ENCODE assay signal across 16 cellular contexts in the genomic region with DNA sequence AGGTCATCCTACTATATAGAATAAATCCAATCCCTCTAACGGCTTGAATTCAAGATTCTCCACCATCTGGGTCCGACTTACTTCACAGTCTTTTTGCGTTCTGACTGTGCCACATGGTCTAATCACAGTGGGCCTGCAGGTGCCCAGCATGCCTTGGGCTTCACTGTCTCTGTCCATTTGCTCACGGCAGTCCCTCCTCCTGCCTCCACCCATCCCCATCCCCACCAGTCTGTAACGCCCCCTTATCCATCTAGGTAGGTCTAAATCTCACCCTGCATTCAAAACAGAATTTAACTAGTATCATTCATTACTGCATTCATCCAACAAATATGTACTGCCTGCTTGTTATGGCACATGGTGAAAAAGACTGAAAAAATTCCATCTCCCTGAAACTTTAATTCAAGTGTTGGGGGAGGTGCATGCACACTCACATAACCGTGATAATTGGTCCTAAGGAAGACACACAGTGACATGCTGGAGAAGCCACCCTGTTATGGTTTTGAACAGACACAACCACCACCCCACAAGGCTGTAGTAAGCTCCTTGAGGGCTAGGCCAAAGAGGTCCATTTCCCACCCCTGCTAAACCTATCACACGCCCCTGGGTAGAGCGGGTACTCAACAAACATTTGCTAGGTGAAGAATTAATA. TPM values are rescaled to one million over a fixed set of nuclear protein-coding genes. Genes with fewer than 3 reads are reported as not detected.
DNase-seq lines count a peak whose midpoint lies in the region; ATAC-seq, FAIRE-seq and TF ChIP-seq lines count a peak whose summit lies in the region.
"Had no signal": no experiment of that assay in that cellular context is flagged by ENCODE, and none has a peak within 500 bp of the region (broad histone marks: within the 10 kb centered on the region; RNA-seq: fewer than 3 reads in every experiment).

No MANE protein-coding gene starts in this region.

- no peaks in the 10 kb centered on the region for H3K9me3 Mint-ChIP-seq in astrocyte (ENCODE audit: unreplicated experiment)
- H3K9me3 Mint-ChIP-seq in activated T-cell treated with anti-CD3 and anti-CD28 coated beads, Interleukin-2, amount 50 U/mL, for 24 hours: no peaks in the 10 kb centered on the region
- H3K9me3 Mint-ChIP-seq in endodermal cell: no peaks in the 10 kb centered on the region
- H3K9me3 Mint-ChIP-seq: activated naive CD4-positive, alpha-beta T cell treated with anti-CD3 and anti-CD28 coated beads for 36 hours; stimulated activated effector memory CD8-positive, alpha-beta T cell treated with anti-CD3 and anti-CD28 coated beads, Interleukin-12 subunit alpha, Interleukin-12 subunit beta, amount 100 ng/mL, for 72 hours had no signal

- no peak overlapping the region for H3K4me2 ChIP-seq in astrocyte (ENCODE audit: low read length)

- H3K36me3 Mint-ChIP-seq in astrocyte (ENCODE audit: low read depth, unreplicated experiment): peaks cover 4% of the 10 kb centered on the region
- H3K36me3 Mint-ChIP-seq in activated T-cell treated with anti-CD3 and anti-CD28 coated beads, Interleukin-2, amount 50 U/mL, for 24 hours (ENCODE audit: low read depth): no peaks in the 10 kb centered on the region
- H3K36me3 Mint-ChIP-seq in endodermal cell (ENCODE audit: low read depth): no peaks in the 10 kb centered on the region
- H3K36me3 Mint-ChIP-seq: stimulated activated effector memory CD8-positive, alpha-beta T cell treated with anti-CD3 and anti-CD28 coated beads, Interleukin-12 subunit alpha, Interleukin-12 subunit beta, amount 100 ng/mL, for 72 hours had no signal

- DNase-seq in astrocyte (ENCODE audit: low read depth) (peak; percentile 44), upper lobe of right lung (no peak), endodermal cell (no peak), KBM-7 (no peak)
- DNase-seq in activated T-cell treated with anti-CD3 and anti-CD28 coated beads, Interleukin-2, amount 50 U/mL, for 24 hours: no peak
- DNase-seq: activated naive CD4-positive, alpha-beta T cell treated with anti-CD3 and anti-CD28 coated beads for 36 hours; AML-193; anterior cingulate cortex; NCI-H1436 treated with DMSO at 0.1 percent for 48 hours had no signal

- H3K27me3 Mint-ChIP-seq in astrocyte (ENCODE audit: low read depth, unreplicated experiment): peaks cover 7% of the 10 kb centered on the region
- H3K27me3 Mint-ChIP-seq in activated T-cell treated with anti-CD3 and anti-CD28 coated beads, Interleukin-2, amount 50 U/mL, for 24 hours: no peaks in the 10 kb centered on the region
- H3K27me3 Mint-ChIP-seq in endodermal cell (ENCODE audit: insufficient read depth): no peaks in the 10 kb centered on the region

- H4K20me1 ChIP-seq in astrocyte (ENCODE audit: insufficient read depth, low read length): no peaks in the 10 kb centered on the region

- H3K9ac ChIP-seq in astrocyte (ENCODE audit: low read length) (no peak overlapping the region), endodermal cell (ENCODE audit: extremely low read depth, low read length, poor library complexity, severe bottlenecking) (no peak overlapping the region)

- H3K4me1 ChIP-seq in astrocyte (ENCODE audit: insufficient read depth, low read length): peaks cover 4% of the 10 kb centered on the region
- H3K4me1 ChIP-seq in muscle layer of duodenum (ENCODE audit: control insufficient read depth in 1 of 2, insufficient read depth in 2 of 2, low read length in 2 of 2): peaks cover 5 to 50% of the 10 kb centered on the region in 2 donors
- H3K4me1 ChIP-seq in upper lobe of right lung: peaks cover 22% of the 10 kb centered on the region
- H3K4me1 ChIP-seq in endodermal cell (ENCODE audit: control insufficient read depth, insufficient read depth, low read length): peaks cover 39% of the 10 kb centered on the region

- no peak overlapping the region for H2AFZ ChIP-seq in astrocyte (ENCODE audit: low read depth, low read length)

- ATAC-seq in esophagus mucosa (peak; percentile 25), upper lobe of right lung (peak; percentile 3)

- no peaks in the 10 kb centered on the region for H3K79me2 ChIP-seq in astrocyte (ENCODE audit: insufficient read depth, low read length)

- H3K9me3 ChIP-seq in astrocyte (ENCODE audit: insufficient read depth, low read depth, low read length): no peaks in the 10 kb centered on the region
- no peaks in the 10 kb centered on the region for H3K9me3 ChIP-seq in muscle layer of duodenum (ENCODE audit: control insufficient read depth in 1 of 2, low read length in 2 of 2)
- H3K9me3 ChIP-seq in upper lobe of right lung: no peaks in the 10 kb centered on the region
- no peaks in the 10 kb centered on the region for H3K9me3 ChIP-seq in endodermal cell (ENCODE audit: control insufficient read depth, low read length)

- H3K36me3 ChIP-seq in astrocyte (ENCODE audit: insufficient read depth, low read length) (no peaks in the 10 kb centered on the region), muscle layer of duodenum (ENCODE audit: control insufficient read depth in 1 of 2, insufficient read depth in 2 of 2, low read length in 2 of 2) (no peaks in the 10 kb centered on the region), upper lobe of right lung (no peaks in the 10 kb centered on the region), endodermal cell (ENCODE audit: control insufficient read depth, insufficient read depth, low read length) (no peaks in the 10 kb centered on the region)

- H3K27me3 ChIP-seq in astrocyte (ENCODE audit: insufficient read depth, low read length) (no peaks in the 10 kb centered on the region), muscle layer of duodenum (ENCODE audit: low read depth, low read length) (no peaks in the 10 kb centered on the region), upper lobe of right lung (no peaks in the 10 kb centered on the region), endodermal cell (ENCODE audit: control insufficient read depth, insufficient read depth, low read length, poor library complexity, severe bottlenecking) (no peaks in the 10 kb centered on the region)

- H3K4me3 Mint-ChIP-seq in astrocyte (ENCODE audit: unreplicated experiment): no peak overlapping the region
- H3K4me3 Mint-ChIP-seq in activated T-cell treated with anti-CD3 and anti-CD28 coated beads, Interleukin-2, amount 50 U/mL, for 24 hours: no peak overlapping the region
- H3K4me3 Mint-ChIP-seq in endodermal cell: no peak overlapping the region
- H3K4me3 Mint-ChIP-seq: activated naive CD4-positive, alpha-beta T cell treated with anti-CD3 and anti-CD28 coated beads for 36 hours; neural crest cell; stimulated activated effector memory CD8-positive, alpha-beta T cell treated with anti-CD3 and anti-CD28 coated beads, Interleukin-12 subunit alpha, Interleukin-12 subunit beta, amount 100 ng/mL, for 72 hours had no signal

- intact Hi-C loops in upper lobe of right lung (cut with DNase I): no loop called here

- TF ChIP-seq CTCF in astrocyte (IDR thresholded peaks at IDR 0.05; ENCODE audit: insufficient read depth, low read depth, low read length) (no peak), upper lobe of right lung (IDR thresholded peaks at IDR 0.05) (no peak), endodermal cell (conservative IDR thresholded peaks at IDR 0.05) (no peak)

- 91 to 92% methylated on average over 6 to 7 of the region's 8 CpGs for WGBS in endodermal cell (ENCODE audit: insufficient coverage in 1 of 2, insufficient read length in 1 of 2), 2 experiments

- H3K27ac ChIP-seq in astrocyte (ENCODE audit: low read depth, low read length): no peak overlapping the region
- H3K27ac ChIP-seq in muscle layer of duodenum (ENCODE audit: low read length): peak overlapping the region; percentile 89
- peak overlapping the region; percentile 48 for H3K27ac ChIP-seq in upper lobe of right lung
- no peak overlapping the region for H3K27ac ChIP-seq in endodermal cell (ENCODE audit: low read depth, low read length)

- in situ Hi-C loops in KBM-7 (cut with MboI; ENCODE audit: low pct_unique_long_range_greater_than_20kb, low sequenced_read_pairs): no loop called here

- no peak for FAIRE-seq in astrocyte (lab: Jason Lieb, UNC)
- FAIRE-seq: colon, GM18507, urothelium cell line had no signal

- H3K4me1 Mint-ChIP-seq in astrocyte (ENCODE audit: low read depth, unreplicated experiment): peaks cover 16% of the 10 kb centered on the region
- H3K4me1 Mint-ChIP-seq in activated T-cell treated with anti-CD3 and anti-CD28 coated beads, Interleukin-2, amount 50 U/mL, for 24 hours (ENCODE audit: low read depth): no peaks in the 10 kb centered on the region
- H3K4me1 Mint-ChIP-seq in endodermal cell: peaks cover 63% of the 10 kb centered on the region

- H3K27ac Mint-ChIP-seq in astrocyte (ENCODE audit: unreplicated experiment) (no peak overlapping the region), endodermal cell (no peak overlapping the region)
- H3K27ac Mint-ChIP-seq in activated T-cell treated with anti-CD3 and anti-CD28 coated beads, Interleukin-2, amount 50 U/mL, for 24 hours: no peak overlapping the region
- H3K27ac Mint-ChIP-seq: activated naive CD4-positive, alpha-beta T cell treated with anti-CD3 and anti-CD28 coated beads for 36 hours; stimulated activated effector memory CD8-positive, alpha-beta T cell treated with anti-CD3 and anti-CD28 coated beads, Interleukin-12 subunit alpha, Interleukin-12 subunit beta, amount 100 ng/mL, for 72 hours had no signal

- H3K4me3 ChIP-seq in astrocyte (ENCODE audit: insufficient read depth, low read depth, low read length): no peak overlapping the region
- H3K4me3 ChIP-seq in muscle layer of duodenum (ENCODE audit: low read depth in 1 of 2, low read length in 2 of 2): peak overlapping the region in 1 of 2 donors; percentile 37
- no peak overlapping the region for H3K4me3 ChIP-seq in upper lobe of right lung
- no peak overlapping the region for H3K4me3 ChIP-seq in endodermal cell (ENCODE audit: low read length)

RNA-seq across cellular contexts. Expression of a gene that starts 24.2 kb away (rescaled TPM):
- total RNA-seq in astrocyte (5.1 and 6.0 TPM in 2 replicates), esophagus mucosa (23.2 TPM), upper lobe of right lung (50.7 TPM), endodermal cell (10 to 100 TPM; 16.7 to 17.9 TPM)
- polyA plus RNA-seq in endodermal cell (2013, experiment 1 of 2): 13.6 TPM
- 13.4 TPM for polyA plus RNA-seq in endodermal cell (2013, experiment 2 of 2)

Comparison
In these comparisons a context has a peak if more than half of its experiments do, and no peak if none do; other contexts are left out.
1. H3K27ac ChIP-seq: peak in muscle layer of duodenum (single experiment) and upper lobe of right lung (single experiment); none in astrocyte (single experiment) and endodermal cell (single experiment).